21 cellular contexts compared by ENCODE assay signal in the genomic region with DNA sequence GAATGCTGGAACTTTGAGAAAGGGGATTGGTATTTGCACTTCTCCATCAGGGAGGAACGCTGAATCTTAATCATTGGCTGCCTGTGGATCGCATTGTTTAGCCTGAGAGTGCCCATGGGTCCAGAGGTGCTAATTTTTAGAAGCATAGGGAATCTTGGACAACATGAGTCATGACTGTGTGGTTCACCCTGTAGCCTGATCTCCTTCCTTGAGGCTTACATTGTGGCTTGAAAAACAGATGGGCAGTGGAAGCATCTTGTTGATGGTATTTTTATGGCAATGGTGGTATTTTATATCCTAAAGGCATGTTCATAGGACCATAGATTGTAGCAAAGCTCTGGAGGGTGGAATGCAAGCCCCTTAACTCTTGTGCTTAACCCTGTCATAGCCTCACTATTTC.
A peak's percentile ranks its signal among the peaks of the same experiment; 100 is the strongest.
DNase-seq lines count a peak whose midpoint lies in the region; ATAC-seq and TF ChIP-seq lines count a peak whose summit lies in the region.
"Had no signal": no experiment of that assay in that cellular context is flagged by ENCODE, and none has a peak within 500 bp of the region (broad histone marks: within the 10 kb centered on the region; RNA-seq: fewer than 3 reads in every experiment).

No MANE protein-coding gene starts in this region.

- no TSS peak for BruUV-seq in Calu3 (replicated peaks; lab: Mats Ljungman, UMichigan)

- intact Hi-C loops in Calu3 (cut with micrococcal nuclease; ENCODE audit: unreplicated experiment) = no loop called here

- no peak overlapping the region for H3K27ac Mint-ChIP-seq in Calu3 (ENCODE audit: unreplicated experiment)
- H3K27ac Mint-ChIP-seq: CD8-positive, alpha-beta T cell; IgD-negative memory B cell; T-helper 17 cell had no signal

- DNase-seq in Daoy (ENCODE audit: low read depth) (peak; percentile 15), HCEC 1CT (peak; percentile 6), M059J (ENCODE audit: low read depth) (peak; percentile 14), kidney tubule cell (ENCODE audit: low spot score) (peak; percentile 5), GM10266 (ENCODE audit: extremely low spot score) (no peak), Calu3 (no peak), activated gamma-delta T cell treated with Interleukin-2 at 50 U/mL for 16 hours (no peak)
- DNase-seq: AML-193; C1 segment of cervical spinal cord; CD8-positive, alpha-beta T cell; DMS153; GOT3; NCI-H1694; NCI-H2081; NCI-H2171; NCI-H345; NCI-H524 treated with DMSO at 0.1 percent for 48 hours; Right ventricle myocardium superior; T-helper 17 cell had no signal

- no peak overlapping the region for H3K4me3 Mint-ChIP-seq in Calu3 (ENCODE audit: low read depth, unreplicated experiment)
- H3K4me3 Mint-ChIP-seq: CD8-positive, alpha-beta T cell; IgD-negative memory B cell; T-helper 17 cell had no signal

- H3K27me3 Mint-ChIP-seq in Calu3 (ENCODE audit: unreplicated experiment) = peaks cover 93% of the 10 kb centered on the region

- H3K9me3 Mint-ChIP-seq in Calu3 (ENCODE audit: low read depth, unreplicated experiment) = no peaks in the 10 kb centered on the region
- H3K9me3 Mint-ChIP-seq: CD8-positive, alpha-beta T cell had no signal

- ATAC-seq in GM21526 (IDR thresholded peaks at IDR 0.05; ENCODE audit: low FRiP score, unreplicated experiment) = no peak
- ATAC-seq: CD8-positive, alpha-beta T cell; T-helper 17 cell had no signal

- CTCF ChIA-PET in Calu3 (lab: Charles Lee) = no interaction called here

- H3K36me3 Mint-ChIP-seq in Calu3 (ENCODE audit: insufficient read depth, unreplicated experiment) = no peaks in the 10 kb centered on the region
- H3K36me3 Mint-ChIP-seq: CD8-positive, alpha-beta T cell; IgD-negative memory B cell had no signal

- H3K4me1 Mint-ChIP-seq in Calu3 (ENCODE audit: low read depth, unreplicated experiment) = no peaks in the 10 kb centered on the region
- H3K4me1 Mint-ChIP-seq: IgD-negative memory B cell, T-helper 17 cell had no signal

- TF ChIP-seq CTCF in GM10266 (IDR thresholded peaks at IDR 0.05; ENCODE audit: control insufficient read depth, insufficient read depth, low read depth, missing control alignments) = no peak
- no peak for TF ChIP-seq CTCF in Calu3 (IDR thresholded peaks at IDR 0.05; ENCODE audit: unreplicated experiment)

Comparison
In these comparisons a context has a peak if more than half of its experiments do, and no peak if none do; other contexts are left out.
1. DNase-seq: peak in Daoy (single experiment), HCEC 1CT (single experiment), M059J (single experiment) and kidney tubule cell (single experiment); none in GM10266 (single experiment), Calu3 (single experiment) and activated gamma-delta T cell treated with Interleukin-2 at 50 U/mL for 16 hours (single experiment).